In genomic region chr7:111088328-111088727, GRCh38 we compare ENCODE assay signal across 18 cellular contexts. TPM values are rescaled to one million over a fixed set of nuclear protein-coding genes. Genes with fewer than 3 reads are reported as not detected.
DNase-seq lines count a peak whose midpoint lies in the region; ATAC-seq and TF ChIP-seq lines count a peak whose summit lies in the region.
"Had no signal": no experiment of that assay in that cellular context is flagged by ENCODE, and none has a peak within 500 bp of the region (broad histone marks: within the 10 kb centered on the region; RNA-seq: fewer than 3 reads in every experiment).

No MANE protein-coding gene starts in this region.

- H3K27me3 Mint-ChIP-seq in activated CD4-positive, alpha-beta T cell treated with anti-CD3 and anti-CD28 coated beads, Interleukin-2, amount 10 ng/mL, durations not matched to agents 24 days and 14 days: peaks cover 2% of the 10 kb centered on the region
- no peaks in the 10 kb centered on the region for H3K27me3 Mint-ChIP-seq in CD4-positive, alpha-beta T cell
- no peaks in the 10 kb centered on the region for H3K27me3 Mint-ChIP-seq in T-cell
- no peaks in the 10 kb centered on the region for H3K27me3 Mint-ChIP-seq in activated naive CD8-positive, alpha-beta T cell treated with anti-CD3 and anti-CD28 coated beads, Interleukin-2, amount 50 U/mL, for 24 hours

- H3K27ac ChIP-seq in CD4-positive, alpha-beta T cell (ENCODE audit: low read depth, low read length): no peak overlapping the region
- no peak overlapping the region for H3K27ac ChIP-seq in upper lobe of left lung
- H3K27ac ChIP-seq: A549; BLaER1 treated with 17β-estradiol and CSF1 and Interleukin-3, amounts not matched to agents 10 nM and 100 nM; GM23248 had no signal

- peak overlapping the region; percentile 59 for H3K27ac Mint-ChIP-seq in activated CD4-positive, alpha-beta T cell treated with anti-CD3 and anti-CD28 coated beads, Interleukin-2, amount 10 ng/mL, durations not matched to agents 24 days and 14 days
- peak overlapping the region; percentile 6 for H3K27ac Mint-ChIP-seq in CD4-positive, alpha-beta T cell
- peak overlapping the region; percentile 33 to 56 for H3K27ac Mint-ChIP-seq in T-cell
- peak overlapping the region; percentile 78 for H3K27ac Mint-ChIP-seq in activated naive CD8-positive, alpha-beta T cell treated with anti-CD3 and anti-CD28 coated beads, Interleukin-2, amount 50 U/mL, for 24 hours

- no peak for ATAC-seq in CD4-positive, alpha-beta T cell (ENCODE audit: poor library complexity)
- no peak for ATAC-seq in T-cell (replicated peaks in 1 of 4)
- no peak for ATAC-seq in activated naive CD8-positive, alpha-beta T cell treated with anti-CD3 and anti-CD28 coated beads, Interleukin-2, amount 50 U/mL, for 24 hours
- ATAC-seq in upper lobe of left lung (ENCODE audit: low FRiP score in 2 of 2): no peak
- ATAC-seq: A549 had no signal

- no peaks in the 10 kb centered on the region for H3K36me3 ChIP-seq in upper lobe of left lung
- H3K36me3 ChIP-seq: BLaER1 treated with 17β-estradiol and CSF1 and Interleukin-3, amounts not matched to agents 10 nM and 100 nM had no signal

- CTCF ChIA-PET in CD4-positive, alpha-beta T cell (lab: Charles Lee): no interaction called here
- CTCF ChIA-PET in T-cell (lab: Charles Lee): no interaction called here

- H3K4me1 ChIP-seq in upper lobe of left lung: no peaks in the 10 kb centered on the region

- H3K4me3 Mint-ChIP-seq in activated CD4-positive, alpha-beta T cell treated with anti-CD3 and anti-CD28 coated beads, Interleukin-2, amount 10 ng/mL, durations not matched to agents 24 days and 14 days: peak overlapping the region; percentile 29
- no peak overlapping the region for H3K4me3 Mint-ChIP-seq in CD4-positive, alpha-beta T cell
- no peak overlapping the region for H3K4me3 Mint-ChIP-seq in T-cell
- no peak overlapping the region for H3K4me3 Mint-ChIP-seq in activated naive CD8-positive, alpha-beta T cell treated with anti-CD3 and anti-CD28 coated beads, Interleukin-2, amount 50 U/mL, for 24 hours

- no peak for TF ChIP-seq POLR2A in upper lobe of left lung (IDR thresholded peaks at IDR 0.05)

- H3K27me3 ChIP-seq in CD4-positive, alpha-beta T cell (ENCODE audit: control insufficient read depth, insufficient read depth, low read length): no peaks in the 10 kb centered on the region
- no peaks in the 10 kb centered on the region for H3K27me3 ChIP-seq in upper lobe of left lung
- H3K27me3 ChIP-seq: BLaER1 treated with 17β-estradiol and CSF1 and Interleukin-3, amounts not matched to agents 10 nM and 100 nM had no signal

- no peak overlapping the region for H3K4me3 ChIP-seq in upper lobe of left lung
- H3K4me3 ChIP-seq: A549; BLaER1 treated with 17β-estradiol and CSF1 and Interleukin-3, amounts not matched to agents 10 nM and 100 nM; GM23248 had no signal

- POLR2A ChIA-PET in CD4-positive, alpha-beta T cell (lab: Charles Lee): no interaction called here
- POLR2A ChIA-PET in T-cell (lab: Charles Lee): interaction anchor here in 1 of 2 donors (0.5 kb wide), 1 partner anchor 99 kb away, joined by 3 read pairs; no protein-coding TSS in a partner anchor

- intact Hi-C loops in activated CD4-positive, alpha-beta T cell treated with anti-CD3 and anti-CD28 coated beads, Interleukin-2, amount 10 ng/mL, durations not matched to agents 24 days and 14 days (cut with micrococcal nuclease): no loop called here
- intact Hi-C loops in CD4-positive, alpha-beta T cell (cut with DNase I, micrococcal nuclease): no loop called here

- H3K9me3 Mint-ChIP-seq in activated CD4-positive, alpha-beta T cell treated with anti-CD3 and anti-CD28 coated beads, Interleukin-2, amount 10 ng/mL, durations not matched to agents 24 days and 14 days: peaks cover 3% of the 10 kb centered on the region
- H3K9me3 Mint-ChIP-seq in CD4-positive, alpha-beta T cell: peaks cover 3% of the 10 kb centered on the region
- H3K9me3 Mint-ChIP-seq in T-cell: no peaks in the 10 kb centered on the region
- peaks cover 5% of the 10 kb centered on the region for H3K9me3 Mint-ChIP-seq in activated naive CD8-positive, alpha-beta T cell treated with anti-CD3 and anti-CD28 coated beads, Interleukin-2, amount 50 U/mL, for 24 hours

- WGBS in upper lobe of left lung, 2 donors: 93 to 95% methylated on average over 1 of the region's 1 CpG

- no peak for DNase-seq in activated CD4-positive, alpha-beta T cell treated with anti-CD3 and anti-CD28 coated beads, Interleukin-2, amount 10 ng/mL, durations not matched to agents 24 days and 14 days
- no peak for DNase-seq in activated CD4-positive, alpha-beta T cell treated with anti-CD3 and anti-CD28 coated beads, Interleukin-2, amount 50 U/mL, for 48 hours
- DNase-seq in CD4-positive, alpha-beta T cell: no peak
- DNase-seq in T-cell (no peak), HT-29 (ENCODE audit: low spot score) (no peak), upper lobe of left lung (no peak)
- no peak for DNase-seq in activated naive CD8-positive, alpha-beta T cell treated with anti-CD3 and anti-CD28 coated beads, Interleukin-2, amount 50 U/mL, for 24 hours
- DNase-seq: DND-41, GM23248, KBM-7, MV-4-11, NCI-H1417, NCI-H187 treated with DMSO at 0.1 percent for 48 hours, NCI-H446, NCI-H69 had no signal

- H3K9me3 ChIP-seq in CD4-positive, alpha-beta T cell (ENCODE audit: control insufficient read depth, low read length): no peaks in the 10 kb centered on the region
- H3K9me3 ChIP-seq in upper lobe of left lung: no peaks in the 10 kb centered on the region
- H3K9me3 ChIP-seq: A549 had no signal

- peaks cover 22% of the 10 kb centered on the region for H3K36me3 Mint-ChIP-seq in activated CD4-positive, alpha-beta T cell treated with anti-CD3 and anti-CD28 coated beads, Interleukin-2, amount 10 ng/mL, durations not matched to agents 24 days and 14 days (ENCODE audit: low read depth)
- H3K36me3 Mint-ChIP-seq in CD4-positive, alpha-beta T cell (ENCODE audit: low read depth): peaks cover 4% of the 10 kb centered on the region
- H3K36me3 Mint-ChIP-seq in T-cell: peaks cover 4% of the 10 kb centered on the region
- peaks cover 28% of the 10 kb centered on the region for H3K36me3 Mint-ChIP-seq in activated naive CD8-positive, alpha-beta T cell treated with anti-CD3 and anti-CD28 coated beads, Interleukin-2, amount 50 U/mL, for 24 hours (ENCODE audit: low read depth)

- TF ChIP-seq CTCF in CD4-positive, alpha-beta T cell (IDR thresholded peaks at IDR 0.05): no peak
- no peak for TF ChIP-seq CTCF in upper lobe of left lung (IDR thresholded peaks at IDR 0.05)

- peaks cover 51% of the 10 kb centered on the region for H3K4me1 Mint-ChIP-seq in activated CD4-positive, alpha-beta T cell treated with anti-CD3 and anti-CD28 coated beads, Interleukin-2, amount 10 ng/mL, durations not matched to agents 24 days and 14 days
- peaks cover 68% of the 10 kb centered on the region for H3K4me1 Mint-ChIP-seq in CD4-positive, alpha-beta T cell (ENCODE audit: low read depth)
- H3K4me1 Mint-ChIP-seq in T-cell: peaks cover 50 to 60% (median 58%) of the 10 kb centered on the region in 3 donors
- peaks cover 80% of the 10 kb centered on the region for H3K4me1 Mint-ChIP-seq in activated naive CD8-positive, alpha-beta T cell treated with anti-CD3 and anti-CD28 coated beads, Interleukin-2, amount 50 U/mL, for 24 hours

- TF ChIP-seq EP300 in upper lobe of left lung (IDR thresholded peaks at IDR 0.05): no peak

RNA-seq across cellular contexts. Expression of gene LRRN3, which starts 2.6 kb away (rescaled TPM):
- total RNA-seq in activated CD4-positive, alpha-beta T cell treated with anti-CD3 and anti-CD28 coated beads, Interleukin-2, amount 10 ng/mL, durations not matched to agents 24 days and 14 days: 53.4 and 56.5 TPM in 2 replicates
- total RNA-seq in CD4-positive, alpha-beta T cell: 1 to 10 TPM; 3.8 to 6.0 TPM
- total RNA-seq in T-cell (100 to 1,000 TPM in 1 of 5 donors, 10 to 100 TPM in 4; 18.5 to 106 (median 52.3) TPM), upper lobe of left lung (1 to 10 TPM in 4 of 6 donors, under 1 TPM in 1, not detected in 1; 0.89 to 5.4 (median 2.6) TPM)
- not detected in 2 replicates for total RNA-seq in HT-29 (2014; rRNA removed; shearing (Covaris generic))
- total RNA-seq: OCI-LY7 had no signal

Comparison
In these comparisons a context has a peak if more than half of its experiments do, and no peak if none do; other contexts are left out.
1. H3K27ac Mint-ChIP-seq: peak in every context shown above with its lines; median percentile 78 in activated naive CD8-positive, alpha-beta T cell treated with anti-CD3 and anti-CD28 coated beads, Interleukin-2, amount 50 U/mL, for 24 hours; 59 in activated CD4-positive, alpha-beta T cell treated with anti-CD3 and anti-CD28 coated beads, Interleukin-2, amount 10 ng/mL, durations not matched to agents 24 days and 14 days; 44 in T-cell; 6 in CD4-positive, alpha-beta T cell.